In genomic region chr9:120841930-120842684, GRCh38 we compare ENCODE assay signal across 8 cellular contexts. TPM values are rescaled to one million over a fixed set of nuclear protein-coding genes. Genes with fewer than 3 reads are reported as not detected.
DNase-seq lines count a peak whose midpoint lies in the region; ATAC-seq and TF ChIP-seq lines count a peak whose summit lies in the region.

No MANE protein-coding gene starts in this region.

- H3K4me1 Mint-ChIP-seq in activated naive CD4-positive, alpha-beta T cell treated with anti-CD3 and anti-CD28 coated beads for 36 hours (ENCODE audit: low read depth), result peaks cover 78% of the 10 kb centered on the region
- H3K4me1 Mint-ChIP-seq in brain, result peaks cover 33% of the 10 kb centered on the region

- H3K4me3 ChIP-seq in HUES64 (ENCODE audit: low read length) (peak overlapping the region; percentile 85), testis (peak overlapping the region; percentile 80 to 85)

- H3K4me1 ChIP-seq in HUES64 (ENCODE audit: insufficient read depth, low read length) (peaks cover 15% of the 10 kb centered on the region), testis (peaks cover 7% of the 10 kb centered on the region)

- no peaks in the 10 kb centered on the region for H3K9me3 Mint-ChIP-seq in activated naive CD4-positive, alpha-beta T cell treated with anti-CD3 and anti-CD28 coated beads for 36 hours
- H3K9me3 Mint-ChIP-seq in brain, result peaks cover 2 to 22% (median 18%) of the 10 kb centered on the region in 5 experiments

- peaks cover 47% of the 10 kb centered on the region for H3K36me3 Mint-ChIP-seq in activated naive CD4-positive, alpha-beta T cell treated with anti-CD3 and anti-CD28 coated beads for 36 hours (ENCODE audit: low read depth)
- H3K36me3 Mint-ChIP-seq in brain, result peaks cover 40% of the 10 kb centered on the region

- intact Hi-C loops in activated naive CD4-positive, alpha-beta T cell treated with anti-CD3 and anti-CD28 coated beads for 36 hours (cut with micrococcal nuclease), result loop anchor here (1.0 to 2.0 kb wide), 2 partner anchors 13 to 49 kb away; partner anchors contain the start of gene FBXW2
- intact Hi-C loops in testis (cut with DNase I; ENCODE audit: low total_unique reads), result no loop called here

- 20% methylated on average over 18 of the region's 18 CpGs for WGBS in HUES64
- 28 to 29% methylated on average over 18 of the region's 18 CpGs for WGBS in testis, 2 donors

- H3K27me3 ChIP-seq in HUES64 (ENCODE audit: insufficient read depth, low read length), result no peaks in the 10 kb centered on the region
- no peaks in the 10 kb centered on the region for H3K27me3 ChIP-seq in layer of hippocampus (ENCODE audit: control insufficient read depth, insufficient read depth, low read length)
- H3K27me3 ChIP-seq in testis, result no peaks in the 10 kb centered on the region

- peak; percentile 30 for DNase-seq in activated naive CD4-positive, alpha-beta T cell treated with anti-CD3 and anti-CD28 coated beads for 36 hours
- no peak for DNase-seq in activated naive CD4-positive, alpha-beta T cell (lab: John Stamatoyannopoulos, UW)
- no peak for DNase-seq in testis
- DNase-seq in NCI-H146 (lab: John Stamatoyannopoulos, UW), result no peak

- ATAC-seq in GM21786 (IDR thresholded peaks at IDR 0.05; ENCODE audit: unreplicated experiment), result no peak

- H3K27ac Mint-ChIP-seq in activated naive CD4-positive, alpha-beta T cell treated with anti-CD3 and anti-CD28 coated beads for 36 hours, result peak overlapping the region; percentile 95
- H3K27ac Mint-ChIP-seq in brain, result peak overlapping the region; percentile 80 to 99 (median 98)

- H3K27ac ChIP-seq in HUES64 (ENCODE audit: low read depth, low read length), result peak overlapping the region; percentile 90
- H3K27ac ChIP-seq in layer of hippocampus (ENCODE audit: low read depth, low read length), result peak overlapping the region; percentile 86
- peak overlapping the region; percentile 88 to 95 for H3K27ac ChIP-seq in testis

- H3K4me3 Mint-ChIP-seq in activated naive CD4-positive, alpha-beta T cell treated with anti-CD3 and anti-CD28 coated beads for 36 hours, result peak overlapping the region; percentile 95
- peak overlapping the region; percentile 89 to 98 (median 97) for H3K4me3 Mint-ChIP-seq in brain

- H3K9ac ChIP-seq in HUES64 (ENCODE audit: low read depth, low read length), result peak overlapping the region; percentile 98

- H3K36me3 ChIP-seq in HUES64 (ENCODE audit: insufficient read depth, low read length) (peaks cover 16% of the 10 kb centered on the region), testis (ENCODE audit: low read depth, missing control alignments) (no peaks in the 10 kb centered on the region)

- no peaks in the 10 kb centered on the region for H3K27me3 Mint-ChIP-seq in activated naive CD4-positive, alpha-beta T cell treated with anti-CD3 and anti-CD28 coated beads for 36 hours (ENCODE audit: low read depth)
- peaks cover 2% of the 10 kb centered on the region for H3K27me3 Mint-ChIP-seq in brain

- TF ChIP-seq CTCF in brain (conservative IDR thresholded peaks at IDR 0.05) (no peak), testis (IDR thresholded peaks at IDR 0.05) (no peak)

- TF ChIP-seq POLR2A in testis (IDR thresholded peaks at IDR 0.05), result no peak

- CTCF ChIA-PET in activated naive CD4-positive, alpha-beta T cell treated with anti-CD3 and anti-CD28 coated beads for 36 hours (lab: Charles Lee), result no interaction called here

- H3K9me3 ChIP-seq in HUES64 (ENCODE audit: insufficient read depth, low read depth, low read length) (no peaks in the 10 kb centered on the region), testis (no peaks in the 10 kb centered on the region)

RNA-seq across cellular contexts. Expression of gene PSMD5, which starts 0.6 kb away (rescaled TPM):
- 10 to 100 TPM; 62.1 to 63.5 TPM for total RNA-seq in activated naive CD4-positive, alpha-beta T cell treated with anti-CD3 and anti-CD28 coated beads for 36 hours
- polyA plus RNA-seq in HUES64 (2013, experiment 1 of 2), result 33.4 TPM
- polyA plus RNA-seq in HUES64 (2013, experiment 2 of 2), result 29.9 TPM
- 29.4 TPM for polyA plus RNA-seq in brain (ENCODE audit: insufficient read depth, low read depth, low replicate concordance)
- 10 to 100 TPM; 39.0 to 45.0 TPM for total RNA-seq in testis
- polyA plus RNA-seq in testis (ENCODE audit: insufficient read depth, low read depth, low replicate concordance), result 26.4 TPM

RNA-seq across cellular contexts. Expression of gene PHF19, which starts 34.9 kb away (rescaled TPM):
- 100 to 1,000 TPM; 289 to 295 TPM for total RNA-seq in activated naive CD4-positive, alpha-beta T cell treated with anti-CD3 and anti-CD28 coated beads for 36 hours
- 17.2 TPM for polyA plus RNA-seq in HUES64 (2013, experiment 1 of 2)
- 18.7 TPM for polyA plus RNA-seq in HUES64 (2013, experiment 2 of 2)
- polyA plus RNA-seq in brain (ENCODE audit: insufficient read depth, low read depth, low replicate concordance) (109 TPM), testis (ENCODE audit: insufficient read depth, low read depth, low replicate concordance) (28.5 TPM)
- total RNA-seq in testis, result 10 to 100 TPM; 40.3 to 41.7 TPM

RNA-seq across cellular contexts. Expression of gene FBXW2, which starts 48.9 kb away (rescaled TPM):
- total RNA-seq in activated naive CD4-positive, alpha-beta T cell treated with anti-CD3 and anti-CD28 coated beads for 36 hours, result 10 to 100 TPM; 60.8 to 64.4 TPM
- polyA plus RNA-seq in HUES64 (2013, experiment 1 of 2), result 30.2 TPM
- polyA plus RNA-seq in HUES64 (2013, experiment 2 of 2), result 23.8 TPM
- polyA plus RNA-seq in brain (ENCODE audit: insufficient read depth, low read depth, low replicate concordance), result 28.9 TPM
- total RNA-seq in testis, result 10 to 100 TPM; 52.9 to 58.7 TPM
- polyA plus RNA-seq in testis (ENCODE audit: insufficient read depth, low read depth, low replicate concordance), result 46.5 TPM

Comparison
In these comparisons a context has a peak if more than half of its experiments do, and no peak if none do; other contexts are left out.
1. RNA of gene PHF19, which starts 34.9 kb away (total RNA-seq): 289 to 295 TPM in activated naive CD4-positive, alpha-beta T cell treated with anti-CD3 and anti-CD28 coated beads for 36 hours; 40.3 to 41.7 TPM in testis; every median in the first group is over 4 times any median in the second.
2. Peak in every context shown above with its lines, with median percentiles within 50 percentile points of each other: H3K27ac ChIP-seq.